In genomic region chr1:31782766-31783410, GRCh38 we compare ENCODE assay signal across 2 cellular contexts.
TF ChIP-seq lines count a peak whose summit lies in the region.

No MANE protein-coding gene starts in this region.

TF ChIP-seq in IMR-90, 13 proteins besides CTCF, POLR2A, EP300 and RAD21 (continued from another document):
- TF ChIP-seq RFX5 (IDR thresholded peaks at IDR 0.05; ENCODE audit: low read depth, low read length) (no peak), MAFK (IDR thresholded peaks at IDR 0.05; ENCODE audit: low read depth, low read length) (no peak), RCOR1 (IDR thresholded peaks at IDR 0.05; ENCODE audit: insufficient replicate concordance, low read length) (no peak), NFE2L2 (IDR thresholded peaks at IDR 0.05; ENCODE audit: low read depth, low read length) (no peak)

TF ChIP-seq in WTC11, 78 proteins besides CTCF, POLR2A, EP300 and RAD21 (continued from another document):
- no peak for TF ChIP-seq HMGXB4 (CRISPR knock-in tag; IDR thresholded peaks at IDR 0.05)
- no peak for TF ChIP-seq RELA (CRISPR knock-in tag; IDR thresholded peaks at IDR 0.05; ENCODE audit: borderline replicate concordance)
- no peak for TF ChIP-seq TEAD1 (CRISPR knock-in tag; IDR thresholded peaks at IDR 0.05)
- TF ChIP-seq GTF2I (CRISPR knock-in tag; conservative IDR thresholded peaks at IDR 0.05): no peak
- no peak for TF ChIP-seq ZNF232 (CRISPR knock-in tag; IDR thresholded peaks at IDR 0.05)
- TF ChIP-seq NFATC4 (CRISPR knock-in tag; IDR thresholded peaks at IDR 0.05): no peak
- no peak for TF ChIP-seq ZNF396 (CRISPR knock-in tag; IDR thresholded peaks at IDR 0.05; ENCODE audit: borderline replicate concordance)
- TF ChIP-seq ERG (CRISPR knock-in tag; IDR thresholded peaks at IDR 0.05): no peak
- TF ChIP-seq CREB1 (CRISPR knock-in tag; IDR thresholded peaks at IDR 0.05): no peak
- TF ChIP-seq NR1H2 (CRISPR knock-in tag; IDR thresholded peaks at IDR 0.05): no peak
- no peak for TF ChIP-seq E2F5 (CRISPR knock-in tag; IDR thresholded peaks at IDR 0.05)
- no peak for TF ChIP-seq JAZF1 (CRISPR knock-in tag; IDR thresholded peaks at IDR 0.05)
- TF ChIP-seq ZNF671 (CRISPR knock-in tag; IDR thresholded peaks at IDR 0.05): no peak
